Comparison of ENCODE assay signal across 8 cellular contexts in the genomic region with DNA sequence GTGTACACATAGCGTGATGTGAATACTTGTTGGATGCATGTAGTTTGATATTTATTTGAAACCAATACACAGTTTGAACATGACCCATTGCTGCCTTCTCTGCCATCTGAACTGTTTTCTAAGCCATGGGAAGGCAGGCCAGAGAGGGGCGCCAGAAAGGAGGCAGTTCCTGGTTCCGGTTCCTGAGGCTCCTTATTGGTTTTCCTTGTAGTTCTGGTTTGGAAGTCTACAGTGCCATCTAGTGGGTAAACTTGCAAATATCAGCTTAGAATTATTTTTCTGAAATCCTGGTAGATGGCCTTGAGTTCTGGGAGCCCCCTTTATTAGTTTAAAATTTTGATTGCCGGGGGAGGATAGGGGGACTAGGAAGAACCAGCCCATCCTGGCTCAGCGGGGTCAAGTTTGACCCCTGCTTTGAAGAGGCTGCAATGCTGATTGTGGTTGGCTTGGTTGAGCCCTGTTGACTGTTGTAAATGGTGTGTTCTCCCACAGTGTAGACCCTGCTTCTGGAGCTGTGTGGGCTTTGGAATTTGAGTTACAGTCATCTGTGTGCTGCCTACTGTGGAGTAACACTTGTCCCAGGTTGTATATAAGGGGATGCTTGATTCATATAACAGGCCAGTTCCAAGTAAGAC. TPM values are rescaled to one million over a fixed set of nuclear protein-coding genes. Genes with fewer than 3 reads are reported as not detected.
DNase-seq lines count a peak whose midpoint lies in the region; ATAC-seq, FAIRE-seq and TF ChIP-seq lines count a peak whose summit lies in the region.

No MANE protein-coding gene starts in this region.

- no peaks in the 10 kb centered on the region for H3K9me3 ChIP-seq in spleen

- peaks cover 26% of the 10 kb centered on the region for H3K4me1 Mint-ChIP-seq in activated naive CD4-positive, alpha-beta T cell treated with anti-CD3 and anti-CD28 coated beads for 36 hours (ENCODE audit: low read depth)

- H3K9me3 Mint-ChIP-seq in activated naive CD4-positive, alpha-beta T cell treated with anti-CD3 and anti-CD28 coated beads for 36 hours: no peaks in the 10 kb centered on the region

- peak overlapping the region in 3 of 8 donors; percentile 2 to 60 (median 56) for H3K27ac ChIP-seq in spleen

- H3K36me3 ChIP-seq in bronchial epithelial cell (ENCODE audit: control insufficient read depth, insufficient read depth, low read length): no peaks in the 10 kb centered on the region
- no peaks in the 10 kb centered on the region for H3K36me3 ChIP-seq in spleen

- TF ChIP-seq POLR2A in spleen (IDR thresholded peaks at IDR 0.05): no peak

- peaks cover 0 to 71% (median 15%) of the 10 kb centered on the region in 6 donors for H3K4me1 ChIP-seq in spleen

- FAIRE-seq in bronchial epithelial cell (lab: Jason Lieb, UNC) (no peak), islet of Langerhans (lab: Jason Lieb, UNC) (peak; percentile 95)

- CTCF ChIA-PET in activated naive CD4-positive, alpha-beta T cell treated with anti-CD3 and anti-CD28 coated beads for 36 hours (lab: Charles Lee): interaction anchor here (0.7 to 7.8 kb wide), 25 partner anchors 8 to 375 kb away, joined by 3 to 129 read pairs (median 5); no protein-coding TSS in a partner anchor

- peaks cover 19% of the 10 kb centered on the region for H3K36me3 Mint-ChIP-seq in activated naive CD4-positive, alpha-beta T cell treated with anti-CD3 and anti-CD28 coated beads for 36 hours (ENCODE audit: low read depth)

- 19 to 24% (median 20%) methylated on average over 5 of the region's 5 CpGs for WGBS in spleen, 5 donors

- H3K4me3 ChIP-seq in bronchial epithelial cell (ENCODE audit: low read depth, low read length) (no peak overlapping the region), spleen (peak overlapping the region in 1 of 8 donors; percentile 35)

- no peaks in the 10 kb centered on the region for H3K27me3 ChIP-seq in bronchial epithelial cell (ENCODE audit: control insufficient read depth, insufficient read depth, low read length)
- peaks cover 0 to 7% (median 0%) of the 10 kb centered on the region in 7 donors for H3K27me3 ChIP-seq in spleen (replicated peaks in 1 of 7)

- TF ChIP-seq CTCF in bronchial epithelial cell (IDR thresholded peaks at IDR 0.05; ENCODE audit: insufficient read depth, low read length, severe bottlenecking) (peak; percentile 55), spleen (IDR thresholded peaks at IDR 0.05 in 8 of 11, conservative IDR thresholded peaks at IDR 0.05 in 3 of 11) (peak; percentile 23 to 75 (median 68))

- H3K4me3 Mint-ChIP-seq in activated naive CD4-positive, alpha-beta T cell treated with anti-CD3 and anti-CD28 coated beads for 36 hours: no peak overlapping the region

- intact Hi-C loops in activated naive CD4-positive, alpha-beta T cell treated with anti-CD3 and anti-CD28 coated beads for 36 hours (cut with micrococcal nuclease): loop anchor here (1.0 to 2.0 kb wide), 9 partner anchors 24 to 367 kb away; no protein-coding TSS in a partner anchor
- intact Hi-C loops in spleen (cut with DNase I; ENCODE audit: low total_unique reads): loop anchor here (5.0 kb wide), 2 partner anchors 71 to 176 kb away; no protein-coding TSS in a partner anchor

- no peaks in the 10 kb centered on the region for H3K27me3 Mint-ChIP-seq in activated naive CD4-positive, alpha-beta T cell treated with anti-CD3 and anti-CD28 coated beads for 36 hours (ENCODE audit: low read depth)

- H3K27ac Mint-ChIP-seq in activated naive CD4-positive, alpha-beta T cell treated with anti-CD3 and anti-CD28 coated beads for 36 hours: no peak overlapping the region

- peak; percentile 43 for DNase-seq in activated naive CD4-positive, alpha-beta T cell treated with anti-CD3 and anti-CD28 coated beads for 36 hours
- DNase-seq in activated naive CD4-positive, alpha-beta T cell (lab: John Stamatoyannopoulos, UW): no peak
- peak; percentile 92 for DNase-seq in NCI-H1105 treated with DMSO at 0.1 percent for 48 hours (lab: John Stamatoyannopoulos, UW)
- peak; percentile 69 for DNase-seq in bronchial epithelial cell (ENCODE audit: low read depth)
- no peak for DNase-seq in spleen
- no peak for DNase-seq in NK-92 treated with Interleukin-12 subunit alpha and Interleukin-12 subunit beta, amount 100 ng/mL, for 24 hours (lab: John Stamatoyannopoulos, UW)

- ATAC-seq in SK-N-SH treated with all-trans-retinoic acid at 6 μM for 48 hours: peak; percentile 74

TF ChIP-seq in SK-N-SH treated with all-trans-retinoic acid at 6 μM for 48 hours, 23 proteins besides CTCF, POLR2A, EP300 and RAD21:
- no peak for TF ChIP-seq ARNTL (CRISPR knock-in tag; IDR thresholded peaks at IDR 0.05; ENCODE audit: borderline replicate concordance, low read depth)
TF ChIP-seq in SK-N-SH treated with all-trans-retinoic acid at 6 μM for 48 hours: peak in this region for 0.

RNA-seq across cellular contexts. Expression of gene GRAMD1B, which starts 48.4 kb away (rescaled TPM):
- total RNA-seq in activated naive CD4-positive, alpha-beta T cell treated with anti-CD3 and anti-CD28 coated beads for 36 hours: 10 to 100 TPM; 43.7 to 47.2 TPM
- total RNA-seq in bronchial epithelial cell (0.26 and 1.4 TPM in 2 replicates), spleen (10 to 100 TPM in 4 of 7 donors, 1 to 10 TPM in 3; 5.5 to 15.6 (median 11.1) TPM)
- 1 to 10 TPM; 1.7 to 2.4 (median 1.7) TPM for polyA plus RNA-seq in spleen

Comparison
In these comparisons a context has a peak if more than half of its experiments do, and no peak if none do; other contexts are left out.
1. DNase-seq: peak in activated naive CD4-positive, alpha-beta T cell treated with anti-CD3 and anti-CD28 coated beads for 36 hours (single experiment), NCI-H1105 treated with DMSO at 0.1 percent for 48 hours (single experiment) and bronchial epithelial cell (single experiment); none in activated naive CD4-positive, alpha-beta T cell (0 of 4), spleen (single experiment) and NK-92 treated with Interleukin-12 subunit alpha and Interleukin-12 subunit beta, amount 100 ng/mL, for 24 hours (single experiment).